ENCODE assay signal across 18 cellular contexts in the genomic region with DNA sequence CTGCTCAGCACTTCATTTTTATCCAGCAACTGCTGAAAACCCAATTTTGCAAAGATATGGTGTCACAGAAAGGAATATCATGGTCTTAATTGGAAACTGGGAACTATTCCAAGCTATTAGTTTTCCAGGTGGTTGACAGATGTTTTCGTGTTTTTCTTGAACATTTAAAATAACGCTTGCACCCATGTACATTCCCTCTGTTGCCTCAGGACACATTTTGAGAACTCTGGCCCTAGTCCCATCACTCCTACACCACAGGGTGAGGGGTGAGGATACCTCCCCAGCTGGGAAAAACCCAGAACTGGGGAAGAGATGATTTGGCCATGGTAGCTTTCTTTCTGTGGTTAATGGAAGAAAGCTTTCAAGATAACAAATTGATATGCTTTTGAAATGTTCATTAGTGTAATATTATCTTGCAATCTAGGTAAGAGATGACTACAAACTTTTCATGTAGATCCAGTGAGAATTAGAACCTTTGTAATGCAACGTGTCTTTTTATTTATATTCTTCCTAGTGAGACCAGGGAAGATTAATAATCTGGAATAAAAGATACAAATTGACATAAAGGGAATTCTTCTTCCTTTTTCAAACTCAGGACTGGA.
DNase-seq lines count a peak whose midpoint lies in the region; ATAC-seq and TF ChIP-seq lines count a peak whose summit lies in the region.
"Had no signal": no experiment of that assay in that cellular context is flagged by ENCODE, and none has a peak within 500 bp of the region (broad histone marks: within the 10 kb centered on the region; RNA-seq: fewer than 3 reads in every experiment).

No MANE protein-coding gene starts in this region.

- H3K4me3 ChIP-seq in fibroblast of pulmonary artery (replicated peaks; ENCODE audit: low read depth, low read length) (no peak overlapping the region), sigmoid colon (no peak overlapping the region)
- H3K4me3 ChIP-seq: body of pancreas, transverse colon had no signal

- WGBS in sigmoid colon, 2 donors = 79 to 86% methylated on average over 3 of the region's 3 CpGs

- DNase-seq in DMS79 treated with DMSO at 0.1 percent for 48 hours (lab: John Stamatoyannopoulos, UW) = peak; percentile 15
- no peak for DNase-seq in DMS79 (lab: John Stamatoyannopoulos, UW)
- DNase-seq in RPMI7951 (ENCODE audit: low read depth) = peak; percentile 98
- DNase-seq in fibroblast of pulmonary artery (ENCODE audit: low read depth) = peak; percentile 77
- DNase-seq in sigmoid colon = no peak
- no peak for DNase-seq in LoVo (ENCODE audit: low spot score)
- no peak for DNase-seq in GM03348 (ENCODE audit: low spot score)
- DNase-seq: activated CD4-positive, alpha-beta T cell treated with anti-CD3 and anti-CD28 coated beads for 48 hours; activated naive CD4-positive, alpha-beta T cell treated with Interleukin-2 at 50 U/mL for 16 hours; body of pancreas; DND-41; NCI-H345; SIG-M5; stimulated activated naive B cell treated with anti-CD40 and anti-IgM and Interleukin-4, amounts not matched to agents 10 μg/mL and 1 μg/mL and 100 μg/mL, for 72 hours; transverse colon had no signal

- intact Hi-C loops in sigmoid colon (cut with DNase I) = loop anchor here (5.0 kb wide), 1 partner anchor 67 kb away; no protein-coding TSS in a partner anchor

- H3K27me3 ChIP-seq in sigmoid colon = no peaks in the 10 kb centered on the region
- H3K27me3 ChIP-seq: body of pancreas, transverse colon had no signal

- TF ChIP-seq CTCF in fibroblast of pulmonary artery (IDR thresholded peaks at IDR 0.05; ENCODE audit: low read length, missing control alignments) = no peak
- TF ChIP-seq CTCF in sigmoid colon (IDR thresholded peaks at IDR 0.05) = no peak

- TF ChIP-seq EP300 in sigmoid colon (IDR thresholded peaks at IDR 0.05) = no peak

- H3K27ac ChIP-seq in sigmoid colon = peak overlapping the region in 3 of 4 donors; percentile 72 to 81 (median 73)
- H3K27ac ChIP-seq: 22Rv1, body of pancreas had no signal

- no peak for ATAC-seq in HG03045 (IDR thresholded peaks at IDR 0.05; ENCODE audit: unreplicated experiment)
- ATAC-seq: body of pancreas; left lobe of liver; stimulated activated naive B cell treated with anti-CD40 and anti-IgM and Interleukin-4, amounts not matched to agents 10 μg/mL and 1 μg/mL and 100 μg/mL, for 72 hours had no signal

- H3K4me1 ChIP-seq in sigmoid colon = peaks cover 0 to 67% (median 58%) of the 10 kb centered on the region in 4 donors

- peaks cover 0 to 26% (median 7%) of the 10 kb centered on the region in 4 donors for H3K36me3 ChIP-seq in sigmoid colon

- no peaks in the 10 kb centered on the region for H3K9me3 ChIP-seq in sigmoid colon
- H3K9me3 ChIP-seq: body of pancreas, transverse colon had no signal

- no peak for TF ChIP-seq POLR2A in sigmoid colon (IDR thresholded peaks at IDR 0.05)

Comparison
In these comparisons a context has a peak if more than half of its experiments do, and no peak if none do; other contexts are left out.
1. DNase-seq: peak in DMS79 treated with DMSO at 0.1 percent for 48 hours (single experiment), RPMI7951 (single experiment) and fibroblast of pulmonary artery (single experiment); none in DMS79 (single experiment), sigmoid colon (single experiment), LoVo (single experiment) and GM03348 (single experiment).